1 cellular context compared by ENCODE assay signal in the genomic region with DNA sequence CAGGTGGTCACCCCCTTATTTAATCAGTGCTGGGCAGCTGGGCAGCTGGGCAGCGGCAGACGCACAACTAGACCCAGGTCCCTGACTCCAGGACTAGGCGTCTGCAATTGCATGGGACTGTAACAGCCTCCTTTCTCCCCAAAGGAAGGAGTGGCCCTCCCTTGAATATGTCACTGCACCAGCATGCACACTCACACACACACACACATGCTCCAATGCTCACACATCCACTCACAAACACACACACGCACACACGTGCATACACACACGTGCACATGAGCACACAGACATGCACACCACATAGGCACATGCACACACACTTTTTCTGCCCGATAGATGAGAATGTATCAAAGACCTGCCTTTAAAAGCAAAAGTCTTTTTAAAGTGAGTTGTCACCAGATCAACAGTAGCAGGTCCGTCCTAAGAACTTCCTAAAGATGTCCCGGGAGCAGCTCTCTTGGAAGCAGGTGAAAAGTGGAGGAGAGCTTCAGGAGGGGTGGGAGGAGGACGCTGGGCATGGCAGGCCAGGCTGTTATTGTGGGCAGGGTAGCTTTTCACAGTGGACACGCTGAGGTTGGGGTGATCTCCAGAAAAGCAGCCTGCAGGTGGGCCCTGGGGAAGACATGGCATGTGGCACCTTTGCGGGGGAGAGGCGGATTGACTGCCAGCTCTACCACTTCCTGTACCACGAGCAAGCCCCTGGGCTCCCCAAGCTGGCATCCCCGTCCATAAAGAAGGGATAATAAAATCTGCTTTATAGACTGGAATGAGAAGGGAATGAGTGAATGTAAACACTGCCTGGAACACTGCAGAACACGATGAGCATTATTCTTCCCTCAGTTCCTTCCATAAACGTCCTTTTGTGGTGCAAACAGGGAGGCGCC.
TF ChIP-seq lines count a peak whose summit lies in the region.

No MANE protein-coding gene starts in this region.

TF ChIP-seq in SK-N-SH, 30 proteins besides CTCF, POLR2A, EP300 and RAD21 (continued from another document):
- TF ChIP-seq, protein P1, sequence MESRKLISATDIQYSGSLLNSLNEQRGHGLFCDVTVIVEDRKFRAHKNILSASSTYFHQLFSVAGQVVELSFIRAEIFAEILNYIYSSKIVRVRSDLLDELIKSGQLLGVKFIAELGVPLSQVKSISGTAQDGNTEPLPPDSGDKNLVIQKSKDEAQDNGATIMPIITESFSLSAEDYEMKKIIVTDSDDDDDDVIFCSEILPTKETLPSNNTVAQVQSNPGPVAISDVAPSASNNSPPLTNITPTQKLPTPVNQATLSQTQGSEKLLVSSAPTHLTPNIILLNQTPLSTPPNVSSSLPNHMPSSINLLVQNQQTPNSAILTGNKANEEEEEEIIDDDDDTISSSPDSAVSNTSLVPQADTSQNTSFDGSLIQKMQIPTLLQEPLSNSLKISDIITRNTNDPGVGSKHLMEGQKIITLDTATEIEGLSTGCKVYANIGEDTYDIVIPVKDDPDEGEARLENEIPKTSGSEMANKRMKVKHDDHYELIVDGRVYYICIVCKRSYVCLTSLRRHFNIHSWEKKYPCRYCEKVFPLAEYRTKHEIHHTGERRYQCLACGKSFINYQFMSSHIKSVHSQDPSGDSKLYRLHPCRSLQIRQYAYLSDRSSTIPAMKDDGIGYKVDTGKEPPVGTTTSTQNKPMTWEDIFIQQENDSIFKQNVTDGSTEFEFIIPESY (IDR thresholded peaks at IDR 0.05; ENCODE audit: borderline replicate concordance, low read depth), result no peak
- TF ChIP-seq FOXJ3 (CRISPR knock-in tag; IDR thresholded peaks at IDR 0.05) (no peak), MAX (IDR thresholded peaks at IDR 0.05; ENCODE audit: low read depth) (no peak), GABPA (IDR thresholded peaks at IDR 0.05; ENCODE audit: low read depth) (no peak), SMC3 (IDR thresholded peaks at IDR 0.05; ENCODE audit: low read depth, low read length) (no peak)
